1 cellular context compared by ENCODE assay signal in the genomic region with DNA sequence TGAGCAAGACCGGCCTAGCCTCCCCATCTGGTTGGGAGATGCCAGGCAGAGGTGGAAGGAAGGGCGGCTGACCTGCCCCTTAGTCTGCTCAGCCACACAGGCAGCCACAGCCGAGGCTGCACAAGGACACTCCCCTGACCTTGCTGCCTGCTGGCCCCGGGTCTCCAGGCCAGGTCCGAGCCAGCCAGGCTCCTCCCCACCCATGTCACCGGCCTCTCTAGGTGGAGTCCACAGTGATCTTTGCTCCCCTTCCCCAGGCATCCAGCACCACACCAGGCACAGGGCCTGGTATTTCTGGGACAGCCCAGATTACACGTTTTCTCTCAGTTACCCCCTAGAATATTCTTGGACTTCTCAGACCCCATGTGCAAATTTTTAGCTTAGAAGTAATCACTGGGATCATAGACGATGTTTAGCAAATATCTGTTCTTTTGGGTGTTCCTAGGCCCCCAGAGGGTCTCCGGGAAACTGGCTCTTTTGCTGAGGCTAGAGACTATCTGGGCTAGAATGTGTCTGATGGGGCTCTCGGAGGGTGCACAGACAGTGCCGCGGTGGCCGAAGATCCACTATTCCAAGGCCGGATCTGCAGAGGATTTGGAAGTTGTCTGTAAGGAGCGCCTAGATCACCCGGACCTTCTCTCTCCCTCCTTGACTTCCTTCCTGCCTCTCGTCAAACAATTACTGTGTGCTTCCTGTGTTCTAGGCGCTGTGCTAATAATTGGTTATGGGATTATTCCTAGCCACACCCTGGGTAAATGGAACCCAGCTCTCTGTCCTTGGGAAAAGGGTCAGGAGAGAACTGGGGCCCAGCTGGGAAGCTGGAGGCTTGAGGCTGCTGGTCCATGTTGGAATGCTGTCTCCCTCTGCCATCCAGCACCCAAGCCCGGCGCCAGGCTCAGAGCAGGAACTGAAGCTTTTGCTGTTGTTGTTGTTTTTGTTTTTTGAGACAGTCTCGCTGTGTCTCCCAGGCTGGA.
TF ChIP-seq lines count a peak whose summit lies in the region.

No MANE protein-coding gene starts in this region.

TF ChIP-seq in HepG2, 621 proteins besides CTCF, POLR2A, EP300 and RAD21 (continued from another document and continues in another):
- TF ChIP-seq, protein P1, sequence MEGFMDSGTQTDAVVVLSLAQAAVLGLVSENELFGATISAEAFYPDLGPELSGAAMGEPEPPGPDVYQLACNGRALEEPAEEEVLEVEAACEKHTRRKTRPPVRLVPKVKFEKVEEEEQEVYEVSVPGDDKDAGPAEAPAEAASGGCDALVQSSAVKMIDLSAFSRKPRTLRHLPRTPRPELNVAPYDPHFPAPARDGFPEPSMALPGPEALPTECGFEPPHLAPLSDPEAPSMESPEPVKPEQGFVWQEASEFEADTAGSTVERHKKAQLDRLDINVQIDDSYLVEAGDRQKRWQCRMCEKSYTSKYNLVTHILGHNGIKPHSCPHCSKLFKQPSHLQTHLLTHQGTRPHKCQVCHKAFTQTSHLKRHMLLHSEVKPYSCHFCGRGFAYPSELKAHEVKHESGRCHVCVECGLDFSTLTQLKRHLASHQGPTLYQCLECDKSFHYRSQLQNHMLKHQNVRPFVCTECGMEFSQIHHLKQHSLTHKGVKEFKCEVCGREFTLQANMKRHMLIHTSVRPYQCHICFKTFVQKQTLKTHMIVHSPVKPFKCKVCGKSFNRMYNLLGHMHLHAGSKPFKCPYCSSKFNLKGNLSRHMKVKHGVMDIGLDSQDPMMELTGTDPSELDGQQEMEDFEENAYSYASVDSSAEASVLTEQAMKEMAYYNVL (CRISPR knock-in tag; IDR thresholded peaks at IDR 0.05; ENCODE audit: borderline replicate concordance) = no peak; the same call in 1 of the 2 replicates
- TF ChIP-seq TSC22D2 (CRISPR knock-in tag; IDR thresholded peaks at IDR 0.05; ENCODE audit: borderline replicate concordance) = no peak
- TF ChIP-seq, protein P2, sequence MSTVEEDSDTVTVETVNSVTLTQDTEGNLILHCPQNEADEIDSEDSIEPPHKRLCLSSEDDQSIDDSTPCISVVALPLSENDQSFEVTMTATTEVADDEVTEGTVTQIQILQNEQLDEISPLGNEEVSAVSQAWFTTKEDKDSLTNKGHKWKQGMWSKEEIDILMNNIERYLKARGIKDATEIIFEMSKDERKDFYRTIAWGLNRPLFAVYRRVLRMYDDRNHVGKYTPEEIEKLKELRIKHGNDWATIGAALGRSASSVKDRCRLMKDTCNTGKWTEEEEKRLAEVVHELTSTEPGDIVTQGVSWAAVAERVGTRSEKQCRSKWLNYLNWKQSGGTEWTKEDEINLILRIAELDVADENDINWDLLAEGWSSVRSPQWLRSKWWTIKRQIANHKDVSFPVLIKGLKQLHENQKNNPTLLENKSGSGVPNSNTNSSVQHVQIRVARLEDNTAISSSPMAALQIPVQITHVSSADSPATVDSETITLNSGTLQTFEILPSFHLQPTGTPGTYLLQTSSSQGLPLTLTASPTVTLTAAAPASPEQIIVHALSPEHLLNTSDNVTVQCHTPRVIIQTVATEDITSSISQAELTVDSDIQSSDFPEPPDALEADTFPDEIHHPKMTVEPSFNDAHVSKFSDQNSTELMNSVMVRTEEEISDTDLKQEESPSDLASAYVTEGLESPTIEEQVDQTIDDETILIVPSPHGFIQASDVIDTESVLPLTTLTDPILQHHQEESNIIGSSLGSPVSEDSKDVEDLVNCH (CRISPR knock-in tag; IDR thresholded peaks at IDR 0.05) = no peak
- no peak for TF ChIP-seq ZNF354B (CRISPR knock-in tag; IDR thresholded peaks at IDR 0.05)
- no peak for TF ChIP-seq ZNF468 (CRISPR knock-in tag; IDR thresholded peaks at IDR 0.05)
- TF ChIP-seq ELF4 (CRISPR knock-in tag; IDR thresholded peaks at IDR 0.05; ENCODE audit: borderline replicate concordance) = no peak
- no peak for TF ChIP-seq TRIM24 (CRISPR knock-in tag; IDR thresholded peaks at IDR 0.05)
- TF ChIP-seq GATA4 (IDR thresholded peaks at IDR 0.05; ENCODE audit: borderline replicate concordance, low read depth) = no peak
- no peak for TF ChIP-seq FOXA1 (IDR thresholded peaks at IDR 0.05)
- 0 out of 2 replicates have a peak, but pooled peaks have one; percentile 12 for TF ChIP-seq FOXA1 (CRISPR knock-in tag; IDR thresholded peaks at IDR 0.05)
- TF ChIP-seq KMT2B (CRISPR knock-in tag; IDR thresholded peaks at IDR 0.05) = 0 out of 2 replicates have a peak, but pooled peaks have one; percentile 16
- no peak for TF ChIP-seq MLLT10 (CRISPR knock-in tag; IDR thresholded peaks at IDR 0.05)
- TF ChIP-seq GPN1 (CRISPR knock-in tag; IDR thresholded peaks at IDR 0.05; ENCODE audit: borderline replicate concordance) = no peak
- TF ChIP-seq, protein P3, sequence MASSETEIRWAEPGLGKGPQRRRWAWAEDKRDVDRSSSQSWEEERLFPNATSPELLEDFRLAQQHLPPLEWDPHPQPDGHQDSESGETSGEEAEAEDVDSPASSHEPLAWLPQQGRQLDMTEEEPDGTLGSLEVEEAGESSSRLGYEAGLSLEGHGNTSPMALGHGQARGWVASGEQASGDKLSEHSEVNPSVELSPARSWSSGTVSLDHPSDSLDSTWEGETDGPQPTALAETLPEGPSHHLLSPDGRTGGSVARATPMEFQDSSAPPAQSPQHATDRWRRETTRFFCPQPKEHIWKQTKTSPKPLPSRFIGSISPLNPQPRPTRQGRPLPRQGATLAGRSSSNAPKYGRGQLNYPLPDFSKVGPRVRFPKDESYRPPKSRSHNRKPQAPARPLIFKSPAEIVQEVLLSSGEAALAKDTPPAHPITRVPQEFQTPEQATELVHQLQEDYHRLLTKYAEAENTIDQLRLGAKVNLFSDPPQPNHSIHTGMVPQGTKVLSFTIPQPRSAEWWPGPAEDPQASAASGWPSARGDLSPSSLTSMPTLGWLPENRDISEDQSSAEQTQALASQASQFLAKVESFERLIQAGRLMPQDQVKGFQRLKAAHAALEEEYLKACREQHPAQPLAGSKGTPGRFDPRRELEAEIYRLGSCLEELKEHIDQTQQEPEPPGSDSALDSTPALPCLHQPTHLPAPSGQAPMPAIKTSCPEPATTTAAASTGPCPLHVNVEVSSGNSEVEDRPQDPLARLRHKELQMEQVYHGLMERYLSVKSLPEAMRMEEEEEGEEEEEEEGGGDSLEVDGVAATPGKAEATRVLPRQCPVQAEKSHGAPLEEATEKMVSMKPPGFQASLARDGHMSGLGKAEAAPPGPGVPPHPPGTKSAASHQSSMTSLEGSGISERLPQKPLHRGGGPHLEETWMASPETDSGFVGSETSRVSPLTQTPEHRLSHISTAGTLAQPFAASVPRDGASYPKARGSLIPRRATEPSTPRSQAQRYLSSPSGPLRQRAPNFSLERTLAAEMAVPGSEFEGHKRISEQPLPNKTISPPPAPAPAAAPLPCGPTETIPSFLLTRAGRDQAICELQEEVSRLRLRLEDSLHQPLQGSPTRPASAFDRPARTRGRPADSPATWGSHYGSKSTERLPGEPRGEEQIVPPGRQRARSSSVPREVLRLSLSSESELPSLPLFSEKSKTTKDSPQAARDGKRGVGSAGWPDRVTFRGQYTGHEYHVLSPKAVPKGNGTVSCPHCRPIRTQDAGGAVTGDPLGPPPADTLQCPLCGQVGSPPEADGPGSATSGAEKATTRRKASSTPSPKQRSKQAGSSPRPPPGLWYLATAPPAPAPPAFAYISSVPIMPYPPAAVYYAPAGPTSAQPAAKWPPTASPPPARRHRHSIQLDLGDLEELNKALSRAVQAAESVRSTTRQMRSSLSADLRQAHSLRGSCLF (CRISPR knock-in tag; IDR thresholded peaks at IDR 0.05; ENCODE audit: borderline replicate concordance) = no peak
- TF ChIP-seq ZNF703 (CRISPR knock-in tag; IDR thresholded peaks at IDR 0.05; ENCODE audit: borderline replicate concordance) = no peak
- no peak for TF ChIP-seq ZC3H4 (CRISPR knock-in tag; IDR thresholded peaks at IDR 0.05; ENCODE audit: borderline replicate concordance)
- TF ChIP-seq, protein P4, sequence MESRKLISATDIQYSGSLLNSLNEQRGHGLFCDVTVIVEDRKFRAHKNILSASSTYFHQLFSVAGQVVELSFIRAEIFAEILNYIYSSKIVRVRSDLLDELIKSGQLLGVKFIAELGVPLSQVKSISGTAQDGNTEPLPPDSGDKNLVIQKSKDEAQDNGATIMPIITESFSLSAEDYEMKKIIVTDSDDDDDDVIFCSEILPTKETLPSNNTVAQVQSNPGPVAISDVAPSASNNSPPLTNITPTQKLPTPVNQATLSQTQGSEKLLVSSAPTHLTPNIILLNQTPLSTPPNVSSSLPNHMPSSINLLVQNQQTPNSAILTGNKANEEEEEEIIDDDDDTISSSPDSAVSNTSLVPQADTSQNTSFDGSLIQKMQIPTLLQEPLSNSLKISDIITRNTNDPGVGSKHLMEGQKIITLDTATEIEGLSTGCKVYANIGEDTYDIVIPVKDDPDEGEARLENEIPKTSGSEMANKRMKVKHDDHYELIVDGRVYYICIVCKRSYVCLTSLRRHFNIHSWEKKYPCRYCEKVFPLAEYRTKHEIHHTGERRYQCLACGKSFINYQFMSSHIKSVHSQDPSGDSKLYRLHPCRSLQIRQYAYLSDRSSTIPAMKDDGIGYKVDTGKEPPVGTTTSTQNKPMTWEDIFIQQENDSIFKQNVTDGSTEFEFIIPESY (CRISPR knock-in tag; IDR thresholded peaks at IDR 0.05) = no peak; the same call in 1 of the 2 replicates
- peak; percentile 80; the same call in 1 of the 2 replicates for TF ChIP-seq ZNF547 (CRISPR knock-in tag; IDR thresholded peaks at IDR 0.05)
- TF ChIP-seq, protein P5, sequence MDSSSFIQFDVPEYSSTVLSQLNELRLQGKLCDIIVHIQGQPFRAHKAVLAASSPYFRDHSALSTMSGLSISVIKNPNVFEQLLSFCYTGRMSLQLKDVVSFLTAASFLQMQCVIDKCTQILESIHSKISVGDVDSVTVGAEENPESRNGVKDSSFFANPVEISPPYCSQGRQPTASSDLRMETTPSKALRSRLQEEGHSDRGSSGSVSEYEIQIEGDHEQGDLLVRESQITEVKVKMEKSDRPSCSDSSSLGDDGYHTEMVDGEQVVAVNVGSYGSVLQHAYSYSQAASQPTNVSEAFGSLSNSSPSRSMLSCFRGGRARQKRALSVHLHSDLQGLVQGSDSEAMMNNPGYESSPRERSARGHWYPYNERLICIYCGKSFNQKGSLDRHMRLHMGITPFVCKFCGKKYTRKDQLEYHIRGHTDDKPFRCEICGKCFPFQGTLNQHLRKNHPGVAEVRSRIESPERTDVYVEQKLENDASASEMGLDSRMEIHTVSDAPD (CRISPR knock-in tag; IDR thresholded peaks at IDR 0.05) = no peak; the same call in 1 of the 2 replicates
- TF ChIP-seq, protein P6, sequence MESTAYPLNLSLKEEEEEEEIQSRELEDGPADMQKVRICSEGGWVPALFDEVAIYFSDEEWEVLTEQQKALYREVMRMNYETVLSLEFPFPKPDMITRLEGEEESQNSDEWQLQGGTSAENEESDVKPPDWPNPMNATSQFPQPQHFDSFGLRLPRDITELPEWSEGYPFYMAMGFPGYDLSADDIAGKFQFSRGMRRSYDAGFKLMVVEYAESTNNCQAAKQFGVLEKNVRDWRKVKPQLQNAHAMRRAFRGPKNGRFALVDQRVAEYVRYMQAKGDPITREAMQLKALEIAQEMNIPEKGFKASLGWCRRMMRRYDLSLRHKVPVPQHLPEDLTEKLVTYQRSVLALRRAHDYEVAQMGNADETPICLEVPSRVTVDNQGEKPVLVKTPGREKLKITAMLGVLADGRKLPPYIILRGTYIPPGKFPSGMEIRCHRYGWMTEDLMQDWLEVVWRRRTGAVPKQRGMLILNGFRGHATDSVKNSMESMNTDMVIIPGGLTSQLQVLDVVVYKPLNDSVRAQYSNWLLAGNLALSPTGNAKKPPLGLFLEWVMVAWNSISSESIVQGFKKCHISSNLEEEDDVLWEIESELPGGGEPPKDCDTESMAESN (CRISPR knock-in tag; conservative IDR thresholded peaks at IDR 0.05) = peak; percentile 32; the same call in 1 of the 2 replicates
- TF ChIP-seq ZNF780A (CRISPR knock-in tag; IDR thresholded peaks at IDR 0.05) = no peak
- no peak for TF ChIP-seq ZNF20 (CRISPR knock-in tag; IDR thresholded peaks at IDR 0.05)
- no peak; the same call in 1 of the 2 replicates for TF ChIP-seq KDM5A (IDR thresholded peaks at IDR 0.05; ENCODE audit: borderline replicate concordance, low read length)
- no peak for TF ChIP-seq ZNF256 (CRISPR knock-in tag; conservative IDR thresholded peaks at IDR 0.05)
- TF ChIP-seq ELF3 (CRISPR knock-in tag; IDR thresholded peaks at IDR 0.05) = peak; percentile 75
- TF ChIP-seq, protein P7, sequence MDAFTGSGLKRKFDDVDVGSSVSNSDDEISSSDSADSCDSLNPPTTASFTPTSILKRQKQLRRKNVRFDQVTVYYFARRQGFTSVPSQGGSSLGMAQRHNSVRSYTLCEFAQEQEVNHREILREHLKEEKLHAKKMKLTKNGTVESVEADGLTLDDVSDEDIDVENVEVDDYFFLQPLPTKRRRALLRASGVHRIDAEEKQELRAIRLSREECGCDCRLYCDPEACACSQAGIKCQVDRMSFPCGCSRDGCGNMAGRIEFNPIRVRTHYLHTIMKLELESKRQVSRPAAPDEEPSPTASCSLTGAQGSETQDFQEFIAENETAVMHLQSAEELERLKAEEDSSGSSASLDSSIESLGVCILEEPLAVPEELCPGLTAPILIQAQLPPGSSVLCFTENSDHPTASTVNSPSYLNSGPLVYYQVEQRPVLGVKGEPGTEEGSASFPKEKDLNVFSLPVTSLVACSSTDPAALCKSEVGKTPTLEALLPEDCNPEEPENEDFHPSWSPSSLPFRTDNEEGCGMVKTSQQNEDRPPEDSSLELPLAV (CRISPR knock-in tag; conservative IDR thresholded peaks at IDR 0.05; ENCODE audit: low read depth) = no peak
- TF ChIP-seq ZNF136 (CRISPR knock-in tag; IDR thresholded peaks at IDR 0.05; ENCODE audit: low read depth) = no peak
- peak; percentile 45 for TF ChIP-seq U2AF1 (optimal IDR thresholded peaks at IDR 0.05; ENCODE audit: low read depth, low read length)
- TF ChIP-seq ZNF333 (CRISPR knock-in tag; IDR thresholded peaks at IDR 0.05; ENCODE audit: borderline replicate concordance) = no peak
- TF ChIP-seq SP140L (CRISPR knock-in tag; IDR thresholded peaks at IDR 0.05; ENCODE audit: borderline replicate concordance) = no peak
- TF ChIP-seq, protein P8, sequence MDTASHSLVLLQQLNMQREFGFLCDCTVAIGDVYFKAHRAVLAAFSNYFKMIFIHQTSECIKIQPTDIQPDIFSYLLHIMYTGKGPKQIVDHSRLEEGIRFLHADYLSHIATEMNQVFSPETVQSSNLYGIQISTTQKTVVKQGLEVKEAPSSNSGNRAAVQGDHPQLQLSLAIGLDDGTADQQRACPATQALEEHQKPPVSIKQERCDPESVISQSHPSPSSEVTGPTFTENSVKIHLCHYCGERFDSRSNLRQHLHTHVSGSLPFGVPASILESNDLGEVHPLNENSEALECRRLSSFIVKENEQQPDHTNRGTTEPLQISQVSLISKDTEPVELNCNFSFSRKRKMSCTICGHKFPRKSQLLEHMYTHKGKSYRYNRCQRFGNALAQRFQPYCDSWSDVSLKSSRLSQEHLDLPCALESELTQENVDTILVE (CRISPR knock-in tag; IDR thresholded peaks at IDR 0.05) = no peak
- peak; percentile 50 for TF ChIP-seq SKI (IDR thresholded peaks at IDR 0.05; ENCODE audit: partially characterized antibody)
- TF ChIP-seq KLF13 (CRISPR knock-in tag; IDR thresholded peaks at IDR 0.05) = 0 out of 2 replicates have a peak, but pooled peaks have one; percentile 57
- TF ChIP-seq, protein P9, sequence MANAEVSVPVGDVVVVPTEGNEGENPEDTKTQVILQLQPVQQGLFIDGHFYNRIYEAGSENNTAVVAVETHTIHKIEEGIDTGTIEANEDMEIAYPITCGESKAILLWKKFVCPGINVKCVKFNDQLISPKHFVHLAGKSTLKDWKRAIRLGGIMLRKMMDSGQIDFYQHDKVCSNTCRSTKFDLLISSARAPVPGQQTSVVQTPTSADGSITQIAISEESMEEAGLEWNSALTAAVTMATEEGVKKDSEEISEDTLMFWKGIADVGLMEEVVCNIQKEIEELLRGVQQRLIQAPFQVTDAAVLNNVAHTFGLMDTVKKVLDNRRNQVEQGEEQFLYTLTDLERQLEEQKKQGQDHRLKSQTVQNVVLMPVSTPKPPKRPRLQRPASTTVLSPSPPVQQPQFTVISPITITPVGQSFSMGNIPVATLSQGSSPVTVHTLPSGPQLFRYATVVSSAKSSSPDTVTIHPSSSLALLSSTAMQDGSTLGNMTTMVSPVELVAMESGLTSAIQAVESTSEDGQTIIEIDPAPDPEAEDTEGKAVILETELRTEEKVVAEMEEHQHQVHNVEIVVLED (CRISPR knock-in tag; IDR thresholded peaks at IDR 0.05; ENCODE audit: borderline replicate concordance) = no peak; the same call in 1 of the 2 replicates
- 0 out of 2 replicates have a peak, but pooled peaks have one; percentile 39 for TF ChIP-seq FOSL2 (CRISPR knock-in tag; IDR thresholded peaks at IDR 0.05)
